19 cellular contexts compared by ENCODE assay signal in the genomic region with DNA sequence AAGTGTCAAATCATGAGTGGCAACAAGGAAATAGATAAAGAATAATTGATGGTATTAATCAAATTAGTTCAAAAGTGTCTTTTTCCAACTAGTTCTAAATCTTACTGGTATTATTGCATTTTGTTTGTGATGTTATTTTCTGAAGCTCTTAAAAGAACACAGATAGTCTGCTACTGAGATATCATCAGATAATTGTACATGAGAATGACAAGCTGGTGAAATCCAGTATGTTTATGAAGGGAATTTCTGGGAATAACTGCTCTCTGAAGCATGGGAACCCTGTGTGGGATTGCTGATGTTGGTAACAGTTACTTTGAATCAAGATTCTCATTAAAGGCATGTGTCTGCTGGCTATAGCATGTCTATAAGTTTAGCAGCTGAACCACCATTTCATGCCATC.
DNase-seq lines count a peak whose midpoint lies in the region; ATAC-seq, FAIRE-seq and TF ChIP-seq lines count a peak whose summit lies in the region.
"Had no signal": no experiment of that assay in that cellular context is flagged by ENCODE, and none has a peak within 500 bp of the region (broad histone marks: within the 10 kb centered on the region; RNA-seq: fewer than 3 reads in every experiment).

No MANE protein-coding gene starts in this region.

- no peaks in the 10 kb centered on the region for H3K79me1 ChIP-seq in IMR-90 (ENCODE audit: low read depth in 1 of 2, low read length in 2 of 2)

- no peak overlapping the region for H3K27ac Mint-ChIP-seq in activated CD4-positive, alpha-beta memory T cell treated with anti-CD3 and anti-CD28 coated beads for 36 hours
- no peak overlapping the region for H3K27ac Mint-ChIP-seq in HFFc6
- H3K27ac Mint-ChIP-seq: CD4-positive, alpha-beta memory T cell; H9 had no signal

- no peaks in the 10 kb centered on the region for H3K4me1 Mint-ChIP-seq in activated CD4-positive, alpha-beta memory T cell treated with anti-CD3 and anti-CD28 coated beads for 36 hours (ENCODE audit: low read depth)
- H3K4me1 Mint-ChIP-seq in HFFc6 (ENCODE audit: low read depth) = no peaks in the 10 kb centered on the region
- H3K4me1 Mint-ChIP-seq: CD4-positive, alpha-beta memory T cell; H9 had no signal

- H3K79me2 ChIP-seq in smooth muscle cell (ENCODE audit: low read depth) (no peaks in the 10 kb centered on the region), HepG2 (ENCODE audit: insufficient read depth, low read length) (no peaks in the 10 kb centered on the region)

- H3K36me3 Mint-ChIP-seq in activated CD4-positive, alpha-beta memory T cell treated with anti-CD3 and anti-CD28 coated beads for 36 hours = no peaks in the 10 kb centered on the region
- H3K36me3 Mint-ChIP-seq in HFFc6 (ENCODE audit: low read depth) = peaks cover 1% of the 10 kb centered on the region; the same call in 1 of the 2 replicates
- H3K36me3 Mint-ChIP-seq: CD4-positive, alpha-beta memory T cell had no signal

- H2BK5ac ChIP-seq in IMR-90 (ENCODE audit: low read depth, low read length, poor library complexity, severe bottlenecking) = no peak overlapping the region

- H3K4me2 ChIP-seq in IMR-90 (ENCODE audit: low read depth, low read length) = no peak overlapping the region
- no peak overlapping the region for H3K4me2 ChIP-seq in smooth muscle cell
- H3K4me2 ChIP-seq in HepG2 (ENCODE audit: low read depth, low read length) = no peak overlapping the region

- no peak overlapping the region for H2BK15ac ChIP-seq in IMR-90 (ENCODE audit: low read depth, low read length)

- no peak overlapping the region for H2BK120ac ChIP-seq in IMR-90 (ENCODE audit: low read depth, low read length)

- TF ChIP-seq CTCF in IMR-90 (conservative IDR thresholded peaks at IDR 0.05; ENCODE audit: low read depth, low read length) (no peak), smooth muscle cell (IDR thresholded peaks at IDR 0.05; ENCODE audit: borderline replicate concordance, insufficient read depth, poor library complexity, severe bottlenecking) (no peak), HepG2 (CRISPR knock-in tag; IDR thresholded peaks at IDR 0.05) (no peak), HFFc6 (IDR thresholded peaks at IDR 0.05) (no peak)

- H3K9me3 Mint-ChIP-seq in activated CD4-positive, alpha-beta memory T cell treated with anti-CD3 and anti-CD28 coated beads for 36 hours = no peaks in the 10 kb centered on the region
- H3K9me3 Mint-ChIP-seq in HFFc6 = no peaks in the 10 kb centered on the region
- H3K9me3 Mint-ChIP-seq: H9 had no signal

- no peaks in the 10 kb centered on the region for H3K4me1 ChIP-seq in IMR-90 (ENCODE audit: control insufficient read depth, insufficient read depth, low read length)
- H3K4me1 ChIP-seq in smooth muscle cell (ENCODE audit: low read depth) = no peaks in the 10 kb centered on the region
- H3K4me1 ChIP-seq in HepG2 (ENCODE audit: insufficient read depth, low read length) = no peaks in the 10 kb centered on the region

- H3K4me3 Mint-ChIP-seq in activated CD4-positive, alpha-beta memory T cell treated with anti-CD3 and anti-CD28 coated beads for 36 hours = no peak overlapping the region
- H3K4me3 Mint-ChIP-seq in HFFc6 = no peak overlapping the region
- H3K4me3 Mint-ChIP-seq: CD4-positive, alpha-beta memory T cell; H9 had no signal

- no peak overlapping the region for H3K9ac ChIP-seq in IMR-90 (ENCODE audit: low read depth, low read length)
- H3K9ac ChIP-seq in smooth muscle cell (ENCODE audit: low read depth) = no peak overlapping the region
- no peak overlapping the region for H3K9ac ChIP-seq in HepG2 (ENCODE audit: insufficient read depth, low read depth, low read length)
- H3K9ac ChIP-seq: GM23248 had no signal

- intact Hi-C loops in IMR-90 (cut with micrococcal nuclease) = no loop called here
- intact Hi-C loops in HepG2 (cut with micrococcal nuclease; ENCODE audit: unreplicated experiment) = no loop called here
- intact Hi-C loops in activated CD4-positive, alpha-beta memory T cell treated with anti-CD3 and anti-CD28 coated beads for 36 hours (cut with micrococcal nuclease) = no loop called here

- no peak overlapping the region for H3K23ac ChIP-seq in IMR-90 (ENCODE audit: low read depth, low read length)

- H3K18ac ChIP-seq in IMR-90 (ENCODE audit: low read depth, low read length) = no peak overlapping the region

- H4K20me1 ChIP-seq in IMR-90 (ENCODE audit: insufficient read depth, low read length) = no peaks in the 10 kb centered on the region
- no peaks in the 10 kb centered on the region for H4K20me1 ChIP-seq in smooth muscle cell (ENCODE audit: low read depth)
- H4K20me1 ChIP-seq in HepG2 (ENCODE audit: insufficient read depth, low read length) = no peaks in the 10 kb centered on the region

- H4K5ac ChIP-seq in IMR-90 (ENCODE audit: low read depth, low read length) = no peak overlapping the region

- H3K56ac ChIP-seq in IMR-90 (ENCODE audit: extremely low read depth, insufficient read depth, low read length) = no peak overlapping the region

- in situ Hi-C loops in IMR-90 (cut with MboI; ENCODE audit: low sequenced_read_pairs) = no loop called here
- in situ Hi-C loops in HepG2 (cut with HindIII; ENCODE audit: extremely low pct_ligation_motif_present, low pct_unique_long_range_greater_than_20kb) = no loop called here

- CTCF ChIA-PET in IMR-90 (lab: Yijun Ruan, JAX) = interaction anchor here (0.7 to 1.2 kb wide), 2 partner anchors 17 to 28 kb away, joined by 3 read pairs; no protein-coding TSS in a partner anchor
- CTCF ChIA-PET in HepG2 (lab: Yijun Ruan, JAX; ENCODE audit: low intra/inter-chr PET ratio, low total read pairs) = no interaction called here
- CTCF ChIA-PET in activated CD4-positive, alpha-beta memory T cell treated with anti-CD3 and anti-CD28 coated beads for 36 hours (lab: Charles Lee) = no interaction called here

- no peak overlapping the region for H4K8ac ChIP-seq in IMR-90 (ENCODE audit: low read depth in 2 of 2, low read length in 2 of 2)

- H2AFZ ChIP-seq in IMR-90 (replicated peaks; ENCODE audit: low read length, poor library complexity) (no peak overlapping the region), smooth muscle cell (ENCODE audit: low read depth) (peak overlapping the region; percentile 23), HepG2 (ENCODE audit: low read length) (no peak overlapping the region)
- H2AFZ ChIP-seq: GM23248 had no signal

- H3K4me3 ChIP-seq in IMR-90 (ENCODE audit: insufficient read depth, low read depth, low read length) (no peak overlapping the region), smooth muscle cell (no peak overlapping the region), HepG2 (replicated peaks in 1 of 3; ENCODE audit: insufficient read depth in 1 of 3, low read depth in 2 of 3, low read length in 3 of 3) (no peak overlapping the region)
- H3K4me3 ChIP-seq: GM23248 had no signal

- dilution Hi-C loops in IMR-90 (cut with HindIII; ENCODE audit: low sequenced_read_pairs, unreplicated experiment) = no loop called here

- no peak overlapping the region for H2AK9ac ChIP-seq in IMR-90 (replicated peaks; ENCODE audit: low read depth, low read length, poor library complexity)

- no peak overlapping the region for H3K27ac ChIP-seq in IMR-90 (ENCODE audit: insufficient read depth, low read length)
- no peak overlapping the region for H3K27ac ChIP-seq in smooth muscle cell (ENCODE audit: low read depth)
- no peak overlapping the region for H3K27ac ChIP-seq in HepG2 (ENCODE audit: extremely low read length, insufficient read depth, low read length)
- H3K27ac ChIP-seq: GM23248 had no signal

- TF ChIP-seq EP300 in HepG2 (IDR thresholded peaks at IDR 0.05; ENCODE audit: low read depth in 2 of 2, low read length in 2 of 2) = no peak
- no peak for TF ChIP-seq EP300 in HepG2 (CRISPR knock-in tag; IDR thresholded peaks at IDR 0.05; ENCODE audit: borderline replicate concordance)

- H2BK20ac ChIP-seq in IMR-90 (ENCODE audit: low read depth, low read length) = no peak overlapping the region

- no peaks in the 10 kb centered on the region for H3F3A ChIP-seq in smooth muscle cell (ENCODE audit: low read depth)

- H3K9me3 ChIP-seq in IMR-90 (ENCODE audit: control insufficient read depth, insufficient read depth, low read length) = no peaks in the 10 kb centered on the region
- no peaks in the 10 kb centered on the region for H3K9me3 ChIP-seq in smooth muscle cell (replicated peaks; ENCODE audit: low read depth)
- H3K9me3 ChIP-seq in HepG2 (ENCODE audit: low read length) = no peaks in the 10 kb centered on the region

- H3K9me1 ChIP-seq in IMR-90 (ENCODE audit: insufficient read depth, low read length) = no peaks in the 10 kb centered on the region

- TF ChIP-seq POLR2A in H54 (IDR thresholded peaks at IDR 0.05; ENCODE audit: low read depth, low read length) (no peak), IMR-90 (IDR thresholded peaks at IDR 0.05; ENCODE audit: low read depth, low read length) (no peak), HepG2 (IDR thresholded peaks at IDR 0.05; ENCODE audit: insufficient read depth in 1 of 2, low read depth in 2 of 2, low read length in 2 of 2) (no peak)

- H2AK5ac ChIP-seq in IMR-90 (ENCODE audit: low read depth, low read length) = no peak overlapping the region

- no peaks in the 10 kb centered on the region for H3K27me3 Mint-ChIP-seq in activated CD4-positive, alpha-beta memory T cell treated with anti-CD3 and anti-CD28 coated beads for 36 hours
- no peaks in the 10 kb centered on the region; the same call in 1 of the 2 replicates for H3K27me3 Mint-ChIP-seq in HFFc6 (ENCODE audit: insufficient read depth)
- H3K27me3 Mint-ChIP-seq: CD4-positive, alpha-beta memory T cell had no signal

- BruUV-seq in IMR-90 (replicated peaks; lab: Mats Ljungman, UMichigan) = no TSS peak
- no TSS peak for BruUV-seq in HepG2 (replicated peaks; lab: Mats Ljungman, UMichigan)

- POLR2A ChIA-PET in IMR-90 (lab: Charles Lee; ENCODE audit: unreplicated experiment) = no interaction called here
- POLR2A ChIA-PET in HepG2 (lab: Yijun Ruan, JAX) = no interaction called here
- POLR2A ChIA-PET in activated CD4-positive, alpha-beta memory T cell treated with anti-CD3 and anti-CD28 coated beads for 36 hours (lab: Charles Lee) = no interaction called here

- TF ChIP-seq RAD21 in IMR-90 (IDR thresholded peaks at IDR 0.05; ENCODE audit: low read length) (no peak), HepG2 (CRISPR knock-in tag; IDR thresholded peaks at IDR 0.05) (no peak)

- ATAC-seq in IMR-90 (ENCODE audit: low read depth) = no peak
- ATAC-seq in SK-N-SH treated with all-trans-retinoic acid at 6 μM for 48 hours = no peak
- ATAC-seq in HepG2 = no peak

- no peak for DNase-seq in H54 (ENCODE audit: insufficient read length, low spot score)
- DNase-seq in IMR-90 = peak; percentile 22
- DNase-seq in smooth muscle cell (lab: John Stamatoyannopoulos, UW; ENCODE audit: unreplicated experiment) = no peak
- DNase-seq in HepG2 (ENCODE audit: low spot score) = no peak
- DNase-seq in activated CD4-positive, alpha-beta memory T cell treated with anti-CD3 and anti-CD28 coated beads for 36 hours = no peak
- no peak for DNase-seq in HFFc6
- DNase-seq: C1 segment of cervical spinal cord; Calu3; CD4-positive, alpha-beta memory T cell; COR-L47; DMS53; DMS79 treated with DMSO at 0.1 percent for 48 hours; GM23248; H9 had no signal

- FAIRE-seq in H54 (lab: Jason Lieb, UNC) (peak; percentile 83), HepG2 (lab: Jason Lieb, UNC) (no peak)
- FAIRE-seq: G401.6, GM12892, GM19239, H1 had no signal

- no peaks in the 10 kb centered on the region for H3K27me3 ChIP-seq in IMR-90 (ENCODE audit: control insufficient read depth, insufficient read depth, low read length)
- no peaks in the 10 kb centered on the region for H3K27me3 ChIP-seq in smooth muscle cell (ENCODE audit: low read depth)
- peaks cover 0 to 2% of the 10 kb centered on the region in 2 experiments; a peak in 1 of 5 replicates for H3K27me3 ChIP-seq in HepG2 (ENCODE audit: control insufficient read depth in 1 of 2, insufficient read depth in 2 of 2, low read length in 2 of 2)

- H3K4ac ChIP-seq in IMR-90 (ENCODE audit: low read depth, low read length) = no peak overlapping the region

- no peak overlapping the region for H4K91ac ChIP-seq in IMR-90 (ENCODE audit: insufficient read depth, low read depth, low read length)

- H3K14ac ChIP-seq in IMR-90 (replicated peaks; ENCODE audit: low read depth, low read length) = no peak overlapping the region

- H3K36me3 ChIP-seq in IMR-90 (ENCODE audit: control insufficient read depth, insufficient read depth, low read length) (no peaks in the 10 kb centered on the region), smooth muscle cell (ENCODE audit: low read depth) (no peaks in the 10 kb centered on the region), HepG2 (replicated peaks in 1 of 2; ENCODE audit: control insufficient read depth in 1 of 2, insufficient read depth in 2 of 2, low read length in 2 of 2) (no peaks in the 10 kb centered on the region)
